ENCODE assay signal across 9 cellular contexts in the genomic region with DNA sequence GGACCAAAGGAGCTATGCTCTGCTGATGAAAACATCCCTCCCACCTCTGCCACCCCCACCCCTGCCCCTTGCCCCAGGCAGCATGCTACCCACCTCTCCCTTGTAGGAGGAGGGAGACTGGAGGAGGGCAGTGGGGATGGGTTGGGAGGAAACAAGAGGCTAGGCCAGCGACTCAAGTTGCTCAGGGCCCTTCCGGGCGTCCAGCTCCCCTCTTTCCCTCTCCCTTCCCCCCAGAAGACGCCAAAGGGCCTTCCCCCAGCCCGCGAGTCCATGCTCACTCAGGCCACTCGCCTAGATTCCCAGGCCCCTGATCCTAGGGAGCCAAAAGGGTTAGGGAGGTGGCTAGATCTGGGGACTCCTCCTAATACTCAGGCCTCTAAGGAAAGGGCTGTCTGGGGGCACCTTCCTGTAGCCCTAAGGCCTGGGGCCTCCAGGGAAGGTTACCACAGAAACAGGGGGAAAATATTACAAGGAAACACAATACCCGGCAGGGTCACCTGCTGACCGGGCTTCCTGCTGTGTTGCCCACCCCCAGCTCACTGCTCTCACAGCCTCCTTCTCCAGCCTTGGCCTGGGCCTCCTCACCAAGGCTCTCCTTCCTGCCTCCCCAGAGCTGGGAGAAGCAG. TPM values are rescaled to one million over a fixed set of nuclear protein-coding genes. Genes with fewer than 3 reads are reported as not detected.
DNase-seq lines count a peak whose midpoint lies in the region; ATAC-seq and TF ChIP-seq lines count a peak whose summit lies in the region.
"Had no signal": no experiment of that assay in that cellular context is flagged by ENCODE, and none has a peak within 500 bp of the region (broad histone marks: within the 10 kb centered on the region; RNA-seq: fewer than 3 reads in every experiment).

No MANE protein-coding gene starts in this region.

- H3K4me1 Mint-ChIP-seq in activated T-helper 17 cell treated with anti-CD3 and anti-CD28 coated beads, Interleukin-2, amount 50 U/mL, for 72 hours, result peaks cover 19% of the 10 kb centered on the region

- H3K9me3 ChIP-seq in HCT116 (ENCODE audit: control insufficient read depth in 1 of 2, insufficient read depth in 1 of 2, low read depth in 1 of 2, low read length in 2 of 2), result no peaks in the 10 kb centered on the region
- no peaks in the 10 kb centered on the region for H3K9me3 ChIP-seq in right cardiac atrium (ENCODE audit: control insufficient read depth, low read length)

- H3K9ac ChIP-seq in HCT116 (ENCODE audit: low read length), result no peak overlapping the region

- RAD21 ChIA-PET in HCT116 (lab: Charles Lee; ENCODE audit: low non-redundant PET in 1 of 2, low total read pairs in 2 of 2, uncharacterized antibody in 2 of 2, unreplicated experiment in 2 of 2), result no interaction called here

- no peaks in the 10 kb centered on the region for H3K9me3 Mint-ChIP-seq in activated T-helper 17 cell treated with anti-CD3 and anti-CD28 coated beads, Interleukin-2, amount 50 U/mL, for 72 hours

- H3K36me3 Mint-ChIP-seq in activated T-helper 17 cell treated with anti-CD3 and anti-CD28 coated beads, Interleukin-2, amount 50 U/mL, for 72 hours (ENCODE audit: low read depth), result peaks cover 90% of the 10 kb centered on the region

- no peak for TF ChIP-seq RAD21 in HCT116 (IDR thresholded peaks at IDR 0.05; ENCODE audit: low read depth)

- WGBS in right cardiac atrium, result 8% methylated on average over 9 of the region's 9 CpGs

- no peak overlapping the region; the same call in 1 of the 2 replicates for H3K27ac ChIP-seq in HCT116 (ENCODE audit: low read depth, low read length)
- peak overlapping the region; percentile 87 for H3K27ac ChIP-seq in right cardiac atrium (ENCODE audit: low read length)
- H3K27ac ChIP-seq in skin epidermis, result peak overlapping the region in 20 of 21 experiments; percentile 48 to 99 (median 97)

- H3K4me3 Mint-ChIP-seq in activated T-helper 17 cell treated with anti-CD3 and anti-CD28 coated beads, Interleukin-2, amount 50 U/mL, for 72 hours, result peak overlapping the region; percentile 97

- peak overlapping the region; percentile 100 for H3K4me2 ChIP-seq in HCT116 (ENCODE audit: low read length)

- intact Hi-C loops in HCT116 (cut with micrococcal nuclease) (no loop called here), right cardiac atrium (cut with DNase I) (no loop called here)

- no peaks in the 10 kb centered on the region for H3K36me3 ChIP-seq in HCT116 (ENCODE audit: control insufficient read depth in 1 of 2, insufficient read depth in 2 of 2, low read length in 2 of 2)

- H3K27me3 ChIP-seq in HCT116 (ENCODE audit: insufficient read depth, low read length) (no peaks in the 10 kb centered on the region), right cardiac atrium (ENCODE audit: control insufficient read depth, insufficient read depth) (no peaks in the 10 kb centered on the region)

- POLR2A ChIA-PET in HCT116 (lab: Charles Lee), result interaction anchor here (2.2 kb wide), 1 partner anchor 12 kb away, joined by 8 read pairs; no protein-coding TSS in a partner anchor

- H4K20me1 ChIP-seq in HCT116 (ENCODE audit: insufficient read depth), result no peaks in the 10 kb centered on the region

- H3K79me2 ChIP-seq in HCT116 (ENCODE audit: insufficient read depth, low read length), result peaks cover 78% of the 10 kb centered on the region

- H3K27ac Mint-ChIP-seq in activated T-helper 17 cell treated with anti-CD3 and anti-CD28 coated beads, Interleukin-2, amount 50 U/mL, for 72 hours, result peak overlapping the region; percentile 97

- ATAC-seq in HCT116, result no peak
- no peak for ATAC-seq in activated T-helper 17 cell treated with anti-CD3 and anti-CD28 coated beads, Interleukin-2, amount 50 U/mL, for 72 hours (replicated peaks)
- ATAC-seq in right cardiac atrium, result peak in 1 of 2 donors; percentile 1
- no peak for ATAC-seq in GM18505 (IDR thresholded peaks at IDR 0.05; ENCODE audit: unreplicated experiment)

- no TSS peak for BruUV-seq in HCT116 (replicated peaks; lab: Mats Ljungman, UMichigan)

- no peak overlapping the region for H2AFZ ChIP-seq in HCT116 (ENCODE audit: low read depth, low read length, poor library complexity, severe bottlenecking)

- no peaks in the 10 kb centered on the region for H3K9me2 ChIP-seq in HCT116 (ENCODE audit: insufficient read depth)

- DNase-seq in HCT116 (ENCODE audit: low read depth, low spot score) (no peak), right cardiac atrium (peak in 2 of 3 donors; percentile 68 to 75), SW480 (ENCODE audit: low spot score) (no peak), NCI-H2081 treated with DMSO at 0.1 percent for 48 hours (lab: John Stamatoyannopoulos, UW) (no peak), NOMO-1 (lab: John Stamatoyannopoulos, UW; ENCODE audit: unreplicated experiment in 2 of 2) (no peak)
- DNase-seq: kidney glomerular epithelial cell had no signal

- no peak for TF ChIP-seq CTCF in HCT116 (IDR thresholded peaks at IDR 0.05 in 2 of 3, conservative IDR thresholded peaks at IDR 0.05 in 1 of 3; ENCODE audit: borderline replicate concordance in 1 of 3, insufficient read depth in 1 of 3, low read depth in 2 of 3, low read length in 2 of 3)

- TF ChIP-seq POLR2A in HCT116 (IDR thresholded peaks at IDR 0.05; ENCODE audit: borderline replicate concordance, extremely low read depth, insufficient read depth, insufficient read length) (no peak), GM18505 (IDR thresholded peaks at IDR 0.05; ENCODE audit: borderline replicate concordance, extremely low read depth, insufficient read depth, insufficient read length) (no peak)

- H3K4me3 ChIP-seq in HCT116 (replicated peaks in 1 of 2; ENCODE audit: low read depth in 1 of 2, low read length in 2 of 2), result no peak overlapping the region
- H3K4me3 ChIP-seq in right cardiac atrium (ENCODE audit: low read length), result peak overlapping the region; percentile 94
- H3K4me3 ChIP-seq in skin epidermis, result peak overlapping the region in 5 of 7 experiments; percentile 60 to 80 (median 71)

- H3K27me3 Mint-ChIP-seq in activated T-helper 17 cell treated with anti-CD3 and anti-CD28 coated beads, Interleukin-2, amount 50 U/mL, for 72 hours, result no peaks in the 10 kb centered on the region

- peaks cover 47 to 90% of the 10 kb centered on the region in 2 experiments for H3K4me1 ChIP-seq in HCT116 (ENCODE audit: control insufficient read depth in 1 of 2, insufficient read depth in 2 of 2, low read length in 2 of 2)
- peaks cover 41% of the 10 kb centered on the region for H3K4me1 ChIP-seq in right cardiac atrium (ENCODE audit: control insufficient read depth, insufficient read depth, low read length)

- CTCF ChIA-PET in HCT116 (lab: Charles Lee), result interaction anchor here (1.1 to 2.9 kb wide), 3 partner anchors 12 to 21 kb away, joined by 3 to 26 read pairs (median 7); no protein-coding TSS in a partner anchor

TF ChIP-seq in HCT116, 20 proteins besides CTCF, POLR2A, EP300 and RAD21:
- TF ChIP-seq CBX3 (IDR thresholded peaks at IDR 0.05; ENCODE audit: low read depth) (no peak), EZH2 (IDR thresholded peaks at IDR 0.05) (no peak)

RNA-seq across cellular contexts. Expression of gene HDAC7, which starts 2.9 kb away (rescaled TPM):
- total RNA-seq in HCT116 (2021; ENCODE audit: unreplicated experiment), result 38.1 TPM
- 23.3 and 24.6 TPM in 2 replicates for polyA plus RNA-seq in HCT116 (2012)
- 100 to 1,000 TPM; 163 to 471 TPM for total RNA-seq in activated T-helper 17 cell treated with anti-CD3 and anti-CD28 coated beads, Interleukin-2, amount 50 U/mL, for 72 hours
- 10 to 100 TPM; 46.5 to 60.1 (median 51.1) TPM for total RNA-seq in right cardiac atrium
- polyA plus RNA-seq in right cardiac atrium, result 38.0 TPM

RNA-seq across cellular contexts. Expression of gene SLC48A1, which starts 43.7 kb away (rescaled TPM):
- total RNA-seq in HCT116 (2021; ENCODE audit: unreplicated experiment) (20.0 TPM), right cardiac atrium (10 to 100 TPM; 26.5 to 30.1 (median 27.6) TPM)
- 12.2 and 15.7 TPM in 2 replicates for polyA plus RNA-seq in HCT116 (2012)
- total RNA-seq in activated T-helper 17 cell treated with anti-CD3 and anti-CD28 coated beads, Interleukin-2, amount 50 U/mL, for 72 hours, result 1 to 10 TPM; 6.7 to 8.2 TPM
- 22.0 TPM for polyA plus RNA-seq in right cardiac atrium

RNA-seq across cellular contexts. Expression of gene RAPGEF3, which starts 58.1 kb away (rescaled TPM):
- total RNA-seq in HCT116 (2021; ENCODE audit: unreplicated experiment) (1.8 TPM), right cardiac atrium (10 to 100 TPM; 14.1 to 28.7 (median 23.3) TPM)
- 1.1 and 1.9 TPM in 2 replicates for polyA plus RNA-seq in HCT116 (2012)
- total RNA-seq in activated T-helper 17 cell treated with anti-CD3 and anti-CD28 coated beads, Interleukin-2, amount 50 U/mL, for 72 hours, result 1 to 10 TPM; 1.4 to 8.4 TPM
- polyA plus RNA-seq in right cardiac atrium, result 44.9 TPM

Comparison
In these comparisons a context has a peak if more than half of its experiments do, and no peak if none do; other contexts are left out.
1. DNase-seq: peak in right cardiac atrium (2 of 3); none in HCT116 (single experiment), SW480 (single experiment), NCI-H2081 treated with DMSO at 0.1 percent for 48 hours (single experiment) and NOMO-1 (0 of 2).
2. H3K4me3 ChIP-seq: peak in right cardiac atrium (single experiment) and skin epidermis (5 of 7); none in HCT116 (0 of 2).